In genomic region chr10:33968983-33969382, GRCh38 we compare ENCODE assay signal across 28 cellular contexts.
"Had no signal": no experiment of that assay in that cellular context is flagged by ENCODE, and none has a peak within 500 bp of the region (broad histone marks: within the 10 kb centered on the region; RNA-seq: fewer than 3 reads in every experiment).

No MANE protein-coding gene starts in this region.

- H3K4me3 ChIP-seq: colonic mucosa, coronary artery, dorsolateral prefrontal cortex, esophagus muscularis mucosa, esophagus squamous epithelium, gastrocnemius medialis, gastroesophageal sphincter, heart left ventricle, heart right ventricle, hepatocyte had no signal

- H3K36me3 ChIP-seq: colonic mucosa, esophagus muscularis mucosa, esophagus squamous epithelium, gastrocnemius medialis, gastroesophageal sphincter, heart left ventricle, heart right ventricle had no signal

- H3K9me3 ChIP-seq: colonic mucosa, esophagus muscularis mucosa, esophagus squamous epithelium, gastrocnemius medialis had no signal

- ATAC-seq: effector memory CD8-positive, alpha-beta T cell; esophagus mucosa; foreskin keratinocyte; gastrocnemius medialis; gastroesophageal sphincter; heart left ventricle; heart right ventricle had no signal

- H3K27me3 ChIP-seq: colonic mucosa, esophagus muscularis mucosa, esophagus squamous epithelium, foreskin keratinocyte, gastrocnemius medialis, gastroesophageal sphincter, heart left ventricle, heart right ventricle, hepatocyte had no signal

- H3K27ac ChIP-seq: colonic mucosa, coronary artery, dorsolateral prefrontal cortex, epithelial cell of prostate, esophagus muscularis mucosa, esophagus squamous epithelium, foreskin keratinocyte, gastrocnemius medialis, gastroesophageal sphincter, heart left ventricle, heart right ventricle, hepatocyte had no signal

- H2AFZ ChIP-seq: hepatocyte had no signal

- H3K79me2 ChIP-seq: hepatocyte had no signal

- FAIRE-seq: colon, endometrium, endothelial cell of umbilical vein, frontal cortex had no signal

- H3K4me1 ChIP-seq: colonic mucosa, esophagus muscularis mucosa, esophagus squamous epithelium, foreskin keratinocyte, gastrocnemius medialis, gastroesophageal sphincter, heart right ventricle had no signal

- H3K4me2 ChIP-seq: hepatocyte had no signal

- DNase-seq: colonic mucosa; cortex of kidney; dermis blood vessel endothelial cell; dorsolateral prefrontal cortex; effector CD4-positive, alpha-beta T cell; effector CD8-positive, alpha-beta T cell; effector memory CD4-positive, alpha-beta T cell; effector memory CD8-positive, alpha-beta T cell; endodermal cell; erythroblast; esophagus squamous epithelium; foreskin keratinocyte; foreskin melanocyte; gastrocnemius medialis; glutamatergic neuron; head of caudate nucleus; heart left ventricle; heart right ventricle had no signal
